In the genomic region with DNA sequence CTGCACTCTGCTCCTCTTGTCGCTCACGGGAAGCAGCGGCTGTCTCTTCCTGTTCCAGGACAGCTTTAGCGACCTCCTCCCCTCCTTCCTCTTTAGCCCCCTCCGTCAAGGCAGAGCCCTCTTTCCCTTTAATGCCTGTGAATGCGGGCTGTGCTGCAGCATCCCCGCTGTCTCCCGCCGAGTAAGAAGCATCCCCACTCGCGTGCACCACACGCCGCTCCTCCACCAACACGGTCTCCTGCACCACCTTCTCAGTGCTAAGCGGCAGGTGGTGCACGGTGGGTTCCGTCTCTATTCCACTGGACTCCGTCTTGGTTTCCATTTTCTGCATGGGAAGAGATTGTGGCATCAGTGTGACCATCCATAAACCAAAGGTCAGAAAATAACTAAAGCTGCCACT, we compare ENCODE assay signal across 3 cellular contexts.
TF ChIP-seq lines count a peak whose summit lies in the region.

No MANE protein-coding gene starts in this region.

TF ChIP-seq in GM23338, 12 proteins besides CTCF, POLR2A, EP300 and RAD21:
- TF ChIP-seq NANOG (IDR thresholded peaks at IDR 0.05; ENCODE audit: borderline replicate concordance) = no peak
- TF ChIP-seq EZH2 (IDR thresholded peaks at IDR 0.05; ENCODE audit: low read depth, unreplicated experiment) = no peak
- TF ChIP-seq ZNF114 (CRISPR knock-in tag; IDR thresholded peaks at IDR 0.05) = no peak
- no peak for TF ChIP-seq ZNF462 (CRISPR knock-in tag; IDR thresholded peaks at IDR 0.05)
- TF ChIP-seq POLR2AphosphoS5 (IDR thresholded peaks at IDR 0.05; ENCODE audit: low read depth) = no peak

TF ChIP-seq in H1, 55 proteins besides CTCF, POLR2A, EP300 and RAD21:
- TF ChIP-seq ATF2 (IDR thresholded peaks at IDR 0.05; ENCODE audit: low read length) = no peak
- TF ChIP-seq, protein P1, sequence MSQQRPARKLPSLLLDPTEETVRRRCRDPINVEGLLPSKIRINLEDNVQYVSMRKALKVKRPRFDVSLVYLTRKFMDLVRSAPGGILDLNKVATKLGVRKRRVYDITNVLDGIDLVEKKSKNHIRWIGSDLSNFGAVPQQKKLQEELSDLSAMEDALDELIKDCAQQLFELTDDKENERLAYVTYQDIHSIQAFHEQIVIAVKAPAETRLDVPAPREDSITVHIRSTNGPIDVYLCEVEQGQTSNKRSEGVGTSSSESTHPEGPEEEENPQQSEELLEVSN (IDR thresholded peaks at IDR 0.05) = no peak
- TF ChIP-seq TAF7 (optimal IDR thresholded peaks at IDR 0.05; ENCODE audit: borderline replicate concordance, low read depth, low read length) = no peak

TF ChIP-seq in WTC11, 78 proteins besides CTCF, POLR2A, EP300 and RAD21:
- TF ChIP-seq, protein P2, sequence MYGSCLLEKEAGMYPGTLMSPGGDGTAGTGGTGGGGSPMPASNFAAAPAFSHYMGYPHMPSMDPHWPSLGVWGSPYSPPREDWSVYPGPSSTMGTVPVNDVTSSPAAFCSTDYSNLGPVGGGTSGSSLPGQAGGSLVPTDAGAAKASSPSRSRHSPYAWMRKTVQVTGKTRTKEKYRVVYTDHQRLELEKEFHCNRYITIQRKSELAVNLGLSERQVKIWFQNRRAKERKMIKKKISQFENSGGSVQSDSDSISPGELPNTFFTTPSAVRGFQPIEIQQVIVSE (CRISPR knock-in tag; IDR thresholded peaks at IDR 0.05; ENCODE audit: borderline replicate concordance) = no peak
- TF ChIP-seq ZNF219 (CRISPR knock-in tag; IDR thresholded peaks at IDR 0.05; ENCODE audit: borderline replicate concordance) = no peak
- TF ChIP-seq, protein P3, sequence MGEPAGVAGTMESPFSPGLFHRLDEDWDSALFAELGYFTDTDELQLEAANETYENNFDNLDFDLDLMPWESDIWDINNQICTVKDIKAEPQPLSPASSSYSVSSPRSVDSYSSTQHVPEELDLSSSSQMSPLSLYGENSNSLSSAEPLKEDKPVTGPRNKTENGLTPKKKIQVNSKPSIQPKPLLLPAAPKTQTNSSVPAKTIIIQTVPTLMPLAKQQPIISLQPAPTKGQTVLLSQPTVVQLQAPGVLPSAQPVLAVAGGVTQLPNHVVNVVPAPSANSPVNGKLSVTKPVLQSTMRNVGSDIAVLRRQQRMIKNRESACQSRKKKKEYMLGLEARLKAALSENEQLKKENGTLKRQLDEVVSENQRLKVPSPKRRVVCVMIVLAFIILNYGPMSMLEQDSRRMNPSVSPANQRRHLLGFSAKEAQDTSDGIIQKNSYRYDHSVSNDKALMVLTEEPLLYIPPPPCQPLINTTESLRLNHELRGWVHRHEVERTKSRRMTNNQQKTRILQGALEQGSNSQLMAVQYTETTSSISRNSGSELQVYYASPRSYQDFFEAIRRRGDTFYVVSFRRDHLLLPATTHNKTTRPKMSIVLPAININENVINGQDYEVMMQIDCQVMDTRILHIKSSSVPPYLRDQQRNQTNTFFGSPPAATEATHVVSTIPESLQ (CRISPR knock-in tag; IDR thresholded peaks at IDR 0.05) = no peak
